ENCODE assay signal across 8 cellular contexts in genomic region chr1:6041432-6042062, GRCh38. TPM values are rescaled to one million over a fixed set of nuclear protein-coding genes. Genes with fewer than 3 reads are reported as not detected.
DNase-seq lines count a peak whose midpoint lies in the region; ATAC-seq and TF ChIP-seq lines count a peak whose summit lies in the region.

No MANE protein-coding gene starts in this region.

- H3K4me3 ChIP-seq in Panc1 (ENCODE audit: low read depth in 2 of 2, low read length in 2 of 2), result no peak overlapping the region
- no peak overlapping the region for H3K4me3 ChIP-seq in epithelial cell of proximal tubule (ENCODE audit: low read depth, low read length)

- in situ Hi-C loops in Panc1 (cut with HindIII; ENCODE audit: low pct_unique_long_range_greater_than_20kb, low sequenced_read_pairs), result no loop called here

- no peak overlapping the region for H3K27ac ChIP-seq in Panc1 (ENCODE audit: low read length)

- H3K4me1 Mint-ChIP-seq in activated CD4-positive, alpha-beta T cell treated with anti-CD3 and anti-CD28 coated beads, Interleukin-2, amount 10 ng/mL, durations not matched to agents 24 days and 14 days, result peaks cover 13% of the 10 kb centered on the region
- H3K4me1 Mint-ChIP-seq in progenitor cell of endocrine pancreas (ENCODE audit: low read depth), result no peaks in the 10 kb centered on the region

- TF ChIP-seq CTCF in Panc1 (IDR thresholded peaks at IDR 0.05), result peak; percentile 86
- TF ChIP-seq CTCF in epithelial cell of proximal tubule (conservative IDR thresholded peaks at IDR 0.05; ENCODE audit: low read depth, low read length), result peak; percentile 72
- TF ChIP-seq CTCF in progenitor cell of endocrine pancreas (IDR thresholded peaks at IDR 0.05; ENCODE audit: unreplicated experiment), result peak; percentile 62

- peak; percentile 75 for DNase-seq in activated CD4-positive, alpha-beta T cell treated with anti-CD3 and anti-CD28 coated beads, Interleukin-2, amount 10 ng/mL, durations not matched to agents 24 days and 14 days
- DNase-seq in activated CD4-positive, alpha-beta T cell treated with anti-CD3 and anti-CD28 coated beads for 1 hour, result no peak
- DNase-seq in Panc1 (ENCODE audit: low read depth, low spot score) (no peak), epithelial cell of proximal tubule (ENCODE audit: low read depth) (no peak), progenitor cell of endocrine pancreas (ENCODE audit: low spot score, unreplicated experiment) (no peak)

- no peak overlapping the region for H3K4me3 Mint-ChIP-seq in activated CD4-positive, alpha-beta T cell treated with anti-CD3 and anti-CD28 coated beads, Interleukin-2, amount 10 ng/mL, durations not matched to agents 24 days and 14 days
- H3K4me3 Mint-ChIP-seq in progenitor cell of endocrine pancreas (ENCODE audit: low read depth), result no peak overlapping the region

- intact Hi-C loops in activated CD4-positive, alpha-beta T cell treated with anti-CD3 and anti-CD28 coated beads, Interleukin-2, amount 10 ng/mL, durations not matched to agents 24 days and 14 days (cut with micrococcal nuclease), result no loop called here
- intact Hi-C loops in Panc1 (cut with micrococcal nuclease; ENCODE audit: unreplicated experiment), result no loop called here

- H3K27me3 Mint-ChIP-seq in activated CD4-positive, alpha-beta T cell treated with anti-CD3 and anti-CD28 coated beads, Interleukin-2, amount 10 ng/mL, durations not matched to agents 24 days and 14 days, result no peaks in the 10 kb centered on the region
- H3K27me3 Mint-ChIP-seq in progenitor cell of endocrine pancreas, result peaks cover 13% of the 10 kb centered on the region

- ATAC-seq in Panc1 (peak; percentile 73), GM18868 (IDR thresholded peaks at IDR 0.05; ENCODE audit: unreplicated experiment) (no peak), GM21619 (IDR thresholded peaks at IDR 0.05; ENCODE audit: unreplicated experiment) (no peak), HG02981 (IDR thresholded peaks at IDR 0.05; ENCODE audit: unreplicated experiment) (no peak)

- no peaks in the 10 kb centered on the region for H3K27me3 ChIP-seq in Panc1 (ENCODE audit: control insufficient read depth, insufficient read depth, low read length)

- H3K36me3 Mint-ChIP-seq in activated CD4-positive, alpha-beta T cell treated with anti-CD3 and anti-CD28 coated beads, Interleukin-2, amount 10 ng/mL, durations not matched to agents 24 days and 14 days (ENCODE audit: low read depth), result peaks cover 46% of the 10 kb centered on the region
- H3K36me3 Mint-ChIP-seq in progenitor cell of endocrine pancreas (ENCODE audit: insufficient read depth), result no peaks in the 10 kb centered on the region

- no TSS peak for BruUV-seq in Panc1 (replicated peaks; lab: Mats Ljungman, UMichigan)

- H3K4me1 ChIP-seq in Panc1 (ENCODE audit: control insufficient read depth, insufficient read depth, low read length), result peaks cover 12% of the 10 kb centered on the region

- no peaks in the 10 kb centered on the region for H3K9me3 ChIP-seq in Panc1 (ENCODE audit: control insufficient read depth, insufficient read depth, low read depth, low read length)

- CTCF ChIA-PET in Panc1 (lab: Charles Lee), result interaction anchor here (1.2 kb wide), 1 partner anchor 9 kb away, joined by 5 read pairs; no protein-coding TSS in a partner anchor

- POLR2A ChIA-PET in Panc1 (lab: Charles Lee), result no interaction called here

- H3K9me3 Mint-ChIP-seq in activated CD4-positive, alpha-beta T cell treated with anti-CD3 and anti-CD28 coated beads, Interleukin-2, amount 10 ng/mL, durations not matched to agents 24 days and 14 days, result no peaks in the 10 kb centered on the region
- no peaks in the 10 kb centered on the region for H3K9me3 Mint-ChIP-seq in progenitor cell of endocrine pancreas (ENCODE audit: low read depth)

- H3K36me3 ChIP-seq in Panc1 (ENCODE audit: control insufficient read depth, insufficient read depth, low read length), result no peaks in the 10 kb centered on the region

- H3K27ac Mint-ChIP-seq in activated CD4-positive, alpha-beta T cell treated with anti-CD3 and anti-CD28 coated beads, Interleukin-2, amount 10 ng/mL, durations not matched to agents 24 days and 14 days, result no peak overlapping the region
- H3K27ac Mint-ChIP-seq in progenitor cell of endocrine pancreas, result no peak overlapping the region

RNA-seq across cellular contexts. Expression of gene KCNAB2, which starts 4.1 kb away (rescaled TPM):
- 261 and 262 TPM in 2 replicates for total RNA-seq in activated CD4-positive, alpha-beta T cell treated with anti-CD3 and anti-CD28 coated beads, Interleukin-2, amount 10 ng/mL, durations not matched to agents 24 days and 14 days
- total RNA-seq in Panc1 (2021; ENCODE audit: unreplicated experiment) (27.6 TPM), epithelial cell of proximal tubule (0.72 and 3.3 TPM in 2 replicates), progenitor cell of endocrine pancreas (5.8 and 6.9 TPM in 2 replicates)
- 27.2 TPM for polyA plus RNA-seq in Panc1 (2012; ENCODE audit: insufficient read length)

RNA-seq across cellular contexts. Expression of gene NPHP4, which starts 49.3 kb away (rescaled TPM):
- 20.0 and 21.0 TPM in 2 replicates for total RNA-seq in activated CD4-positive, alpha-beta T cell treated with anti-CD3 and anti-CD28 coated beads, Interleukin-2, amount 10 ng/mL, durations not matched to agents 24 days and 14 days
- total RNA-seq in Panc1 (2021; ENCODE audit: unreplicated experiment) (20.1 TPM), epithelial cell of proximal tubule (7.5 and 8.8 TPM in 2 replicates), progenitor cell of endocrine pancreas (26.6 and 29.9 TPM in 2 replicates)
- polyA plus RNA-seq in Panc1 (2012; ENCODE audit: insufficient read length), result 20.8 TPM
